11 cellular contexts compared by ENCODE assay signal in genomic region chr5:151406322-151406947, GRCh38. TPM values are rescaled to one million over a fixed set of nuclear protein-coding genes. Genes with fewer than 3 reads are reported as not detected.
DNase-seq lines count a peak whose midpoint lies in the region; ATAC-seq, FAIRE-seq and TF ChIP-seq lines count a peak whose summit lies in the region.
"Had no signal": no experiment of that assay in that cellular context is flagged by ENCODE, and none has a peak within 500 bp of the region (broad histone marks: within the 10 kb centered on the region; RNA-seq: fewer than 3 reads in every experiment).

No MANE protein-coding gene starts in this region.

- peaks cover 42% of the 10 kb centered on the region for H3K9me3 ChIP-seq in endodermal cell (ENCODE audit: control insufficient read depth, low read length)
- H3K9me3 ChIP-seq in small intestine (ENCODE audit: control insufficient read depth, low read depth) = no peaks in the 10 kb centered on the region
- H3K9me3 ChIP-seq in sigmoid colon = no peaks in the 10 kb centered on the region

- POLR2A ChIA-PET in naive thymus-derived CD8-positive, alpha-beta T cell (lab: Charles Lee) = no interaction called here

- H3K4me3 Mint-ChIP-seq in endodermal cell = peak overlapping the region; percentile 27
- H3K4me3 Mint-ChIP-seq in naive thymus-derived CD8-positive, alpha-beta T cell = no peak overlapping the region

- H3K27ac ChIP-seq in endodermal cell (ENCODE audit: low read depth, low read length) (no peak overlapping the region), small intestine (ENCODE audit: low read depth in 1 of 2, low read length in 1 of 2) (no peak overlapping the region), sigmoid colon (no peak overlapping the region)
- H3K27ac ChIP-seq: BLaER1 had no signal

- TF ChIP-seq POLR2A in sigmoid colon (IDR thresholded peaks at IDR 0.05) = no peak

- no peak for FAIRE-seq in small intestine (lab: Jason Lieb, UNC)

- H3K27ac Mint-ChIP-seq in endodermal cell = peak overlapping the region; percentile 78
- H3K27ac Mint-ChIP-seq in naive thymus-derived CD8-positive, alpha-beta T cell = no peak overlapping the region

- TF ChIP-seq CTCF in endodermal cell (conservative IDR thresholded peaks at IDR 0.05) (peak; percentile 86), sigmoid colon (IDR thresholded peaks at IDR 0.05) (no peak)

- no peak for TF ChIP-seq EP300 in sigmoid colon (IDR thresholded peaks at IDR 0.05)

- H3K4me1 Mint-ChIP-seq in endodermal cell = peaks cover 43% of the 10 kb centered on the region
- H3K4me1 Mint-ChIP-seq in naive thymus-derived CD8-positive, alpha-beta T cell = no peaks in the 10 kb centered on the region

- H3K27me3 ChIP-seq in endodermal cell (ENCODE audit: control insufficient read depth, insufficient read depth, low read length, poor library complexity, severe bottlenecking) (no peaks in the 10 kb centered on the region), small intestine (ENCODE audit: control insufficient read depth in 2 of 2, insufficient read depth in 2 of 2, low read length in 2 of 2) (no peaks in the 10 kb centered on the region), sigmoid colon (no peaks in the 10 kb centered on the region)
- H3K27me3 ChIP-seq: BLaER1 had no signal

- H3K36me3 Mint-ChIP-seq in endodermal cell (ENCODE audit: low read depth) = no peaks in the 10 kb centered on the region
- peaks cover 0 to 25% (median 0%) of the 10 kb centered on the region in 3 donors for H3K36me3 Mint-ChIP-seq in naive thymus-derived CD8-positive, alpha-beta T cell

- WGBS in endodermal cell (ENCODE audit: insufficient coverage in 1 of 2, insufficient read length in 1 of 2), 2 experiments = 72 to 80% methylated on average over 4 to 6 of the region's 8 CpGs
- WGBS in small intestine, 3 donors = 71 to 83% (median 80%) methylated on average over 6 to 8 of the region's 8 CpGs
- WGBS in sigmoid colon, 2 donors = 79 to 82% methylated on average over 8 of the region's 8 CpGs

- H3K36me3 ChIP-seq in endodermal cell (ENCODE audit: control insufficient read depth, insufficient read depth, low read length) = no peaks in the 10 kb centered on the region
- no peaks in the 10 kb centered on the region for H3K36me3 ChIP-seq in small intestine (ENCODE audit: control insufficient read depth in 2 of 2, insufficient read depth in 2 of 2, low read length in 2 of 2)
- H3K36me3 ChIP-seq in sigmoid colon = no peaks in the 10 kb centered on the region
- H3K36me3 ChIP-seq: BLaER1 had no signal

- H3K4me3 ChIP-seq in endodermal cell (ENCODE audit: low read length) = peak overlapping the region; percentile 65
- no peak overlapping the region for H3K4me3 ChIP-seq in small intestine (ENCODE audit: low read depth in 1 of 2, low read length in 2 of 2)
- no peak overlapping the region for H3K4me3 ChIP-seq in sigmoid colon
- H3K4me3 ChIP-seq: BLaER1 had no signal

- intact Hi-C loops in sigmoid colon (cut with DNase I) = no loop called here

- peaks cover 33% of the 10 kb centered on the region for H3K9me3 Mint-ChIP-seq in endodermal cell
- H3K9me3 Mint-ChIP-seq in naive thymus-derived CD8-positive, alpha-beta T cell = peaks cover 0 to 22% (median 7%) of the 10 kb centered on the region in 9 donors

- peak; percentile 16 to 46 for DNase-seq in NOMO-1 (lab: John Stamatoyannopoulos, UW; ENCODE audit: unreplicated experiment in 2 of 2)
- no peak for DNase-seq in NOMO-1 treated with dmso at 0.1 percent for 144 hours (lab: John Stamatoyannopoulos, UW; ENCODE audit: unreplicated experiment)
- DNase-seq in NCI-H69 (lab: John Stamatoyannopoulos, UW) = peak; percentile 13
- DNase-seq in endodermal cell = peak; percentile 74
- DNase-seq in small intestine = peak; percentile 6
- DNase-seq in naive thymus-derived CD8-positive, alpha-beta T cell = no peak
- DNase-seq in activated naive CD4-positive, alpha-beta T cell (lab: John Stamatoyannopoulos, UW) = no peak
- DNase-seq in sigmoid colon = no peak

- H3K27me3 Mint-ChIP-seq in endodermal cell (ENCODE audit: insufficient read depth) = no peaks in the 10 kb centered on the region
- peaks cover 26 to 54% (median 53%) of the 10 kb centered on the region in 5 donors for H3K27me3 Mint-ChIP-seq in naive thymus-derived CD8-positive, alpha-beta T cell

- H3K4me1 ChIP-seq in endodermal cell (ENCODE audit: control insufficient read depth, insufficient read depth, low read length) (peaks cover 11% of the 10 kb centered on the region), small intestine (ENCODE audit: control insufficient read depth in 2 of 2, insufficient read depth in 1 of 2, low read depth in 1 of 2, low read length in 1 of 2) (no peaks in the 10 kb centered on the region), sigmoid colon (no peaks in the 10 kb centered on the region)
- H3K4me1 ChIP-seq: BLaER1 had no signal

- no peak for ATAC-seq in naive thymus-derived CD8-positive, alpha-beta T cell
- ATAC-seq: activated CD4-positive, CD25-positive, alpha-beta regulatory T cell treated with anti-CD3 and anti-CD28 coated beads, Interleukin-2, amount 50 U/mL, for 24 hours had no signal

- no peak overlapping the region for H3K9ac ChIP-seq in endodermal cell (ENCODE audit: extremely low read depth, low read length, poor library complexity, severe bottlenecking)
- H3K9ac ChIP-seq: BLaER1 had no signal

RNA-seq across cellular contexts. Expression of gene SLC36A1, which starts 41.0 kb away (rescaled TPM):
- total RNA-seq in endodermal cell (10 to 100 TPM; 15.4 to 33.3 TPM), sigmoid colon (1 to 10 TPM; 6.9 to 9.7 (median 8.6) TPM)
- 10.9 TPM for polyA plus RNA-seq in endodermal cell (2013, experiment 1 of 2)
- polyA plus RNA-seq in endodermal cell (2013, experiment 2 of 2) = 8.0 TPM
- polyA plus RNA-seq in small intestine (10 to 100 TPM; 10.6 to 36.5 (median 14.3) TPM), sigmoid colon (1 to 10 TPM; 4.4 to 8.6 (median 6.6) TPM)
- 1 to 10 TPM; 4.8 to 5.6 TPM for total RNA-seq in naive thymus-derived CD8-positive, alpha-beta T cell
- polyA plus RNA-seq in naive thymus-derived CD8-positive, alpha-beta T cell = 1 to 10 TPM in 1 of 3 donors, under 1 TPM in 2; 0.61 to 1.6 (median 0.81) TPM

RNA-seq across cellular contexts. Expression of gene SLC36A2, which starts 59.1 kb away (rescaled TPM):
- total RNA-seq in endodermal cell = 1 to 10 TPM in 1 of 2 donors, not detected in 1; 1.4 TPM
- polyA plus RNA-seq in endodermal cell (2013, experiment 1 of 2) = not detected
- not detected for polyA plus RNA-seq in endodermal cell (2013, experiment 2 of 2)
- polyA plus RNA-seq in small intestine = not detected
- total RNA-seq in naive thymus-derived CD8-positive, alpha-beta T cell = not detected
- polyA plus RNA-seq in naive thymus-derived CD8-positive, alpha-beta T cell = not detected
- not detected for total RNA-seq in sigmoid colon
- polyA plus RNA-seq in sigmoid colon = not detected
- total RNA-seq: glomerular endothelial cell had no signal

Comparison
In these comparisons a context has a peak if more than half of its experiments do, and no peak if none do; other contexts are left out.
1. DNase-seq: peak in NOMO-1 (2 of 2), NCI-H69 (single experiment), endodermal cell (single experiment) and small intestine (single experiment); none in NOMO-1 treated with dmso at 0.1 percent for 144 hours (single experiment), naive thymus-derived CD8-positive, alpha-beta T cell (0 of 10), activated naive CD4-positive, alpha-beta T cell (0 of 4) and sigmoid colon (single experiment).